6 cellular contexts compared by ENCODE assay signal in genomic region chr17:38225844-38226495, GRCh38. TPM values are rescaled to one million over a fixed set of nuclear protein-coding genes. Genes with fewer than 3 reads are reported as not detected.
"Had no signal": no experiment of that assay in that cellular context is flagged by ENCODE, and none has a peak within 500 bp of the region (broad histone marks: within the 10 kb centered on the region; RNA-seq: fewer than 3 reads in every experiment).

No MANE protein-coding gene starts in this region.

RNA-seq across cellular contexts. Expression of gene TBC1D3, which starts 33.6 kb away (rescaled TPM):
- total RNA-seq: GM23248, GM23338, H1, H4, H7, H9 had no signal
- polyA plus RNA-seq: GM23338, H1 had no signal
